1 cellular context compared by ENCODE assay signal in genomic region chr10:99799613-99800012, GRCh38.
A peak's percentile ranks its signal among the peaks of the same experiment; 100 is the strongest.
TF ChIP-seq lines count a peak whose summit lies in the region.

No MANE protein-coding gene starts in this region.

TF ChIP-seq in K562, 482 proteins besides CTCF, POLR2A, EP300 and RAD21:
- TF ChIP-seq PBX2 (CRISPR knock-in tag; IDR thresholded peaks at IDR 0.05; ENCODE audit: low read depth), result no peak
- no peak for TF ChIP-seq PBX2 (tag; conservative IDR thresholded peaks at IDR 0.05; ENCODE audit: low read depth)
- TF ChIP-seq PRDM10 (IDR thresholded peaks at IDR 0.05; ENCODE audit: partially characterized antibody), result peak; percentile 35
- TF ChIP-seq DLX4 (CRISPR knock-in tag; IDR thresholded peaks at IDR 0.05), result no peak
- TF ChIP-seq JUNB (CRISPR knock-in tag; conservative IDR thresholded peaks at IDR 0.05), result no peak
